13 cellular contexts compared by ENCODE assay signal in the genomic region with DNA sequence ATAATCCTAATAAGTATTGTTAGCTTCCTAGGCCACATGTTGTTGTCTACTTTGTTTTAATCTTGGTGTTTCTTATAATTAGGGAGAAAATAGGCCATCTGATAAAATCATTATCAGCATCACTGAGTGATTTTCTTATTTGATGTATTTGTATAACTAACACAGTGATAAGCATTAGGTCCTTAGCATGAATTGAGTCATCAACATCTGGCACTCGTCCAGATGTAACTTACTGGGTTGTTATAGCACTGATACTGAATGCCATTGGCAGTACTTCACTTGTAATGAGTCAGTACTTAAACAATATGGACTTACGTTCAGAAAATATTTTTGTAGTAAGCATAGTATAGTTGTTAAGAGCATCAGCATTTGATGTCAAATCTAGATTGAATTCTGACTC.
A peak's percentile ranks its signal among the peaks of the same experiment; 100 is the strongest.
DNase-seq lines count a peak whose midpoint lies in the region; ATAC-seq, FAIRE-seq and TF ChIP-seq lines count a peak whose summit lies in the region.
"Had no signal": no experiment of that assay in that cellular context is flagged by ENCODE, and none has a peak within 500 bp of the region (broad histone marks: within the 10 kb centered on the region; RNA-seq: fewer than 3 reads in every experiment).

No MANE protein-coding gene starts in this region.

- TF ChIP-seq POLR2A in H54 (IDR thresholded peaks at IDR 0.05; ENCODE audit: low read depth, low read length) (no peak), erythroblast (IDR thresholded peaks at IDR 0.05; ENCODE audit: low read length) (no peak)

- ATAC-seq in GM19455 (IDR thresholded peaks at IDR 0.05; ENCODE audit: unreplicated experiment) (no peak), HG02763 (IDR thresholded peaks at IDR 0.05; ENCODE audit: unreplicated experiment) (no peak), GM21717 (IDR thresholded peaks at IDR 0.05; ENCODE audit: unreplicated experiment) (no peak), GM18498 (IDR thresholded peaks at IDR 0.05; ENCODE audit: unreplicated experiment) (no peak)
- ATAC-seq: left cardiac atrium had no signal

- FAIRE-seq in H54 (lab: Jason Lieb, UNC) = peak; percentile 99

- no peak overlapping the region for H3K4me3 ChIP-seq in retinal pigment epithelial cell (ENCODE audit: low read length)
- H3K4me3 ChIP-seq: right lobe of liver had no signal

- no peak for TF ChIP-seq CTCF in retinal pigment epithelial cell (conservative IDR thresholded peaks at IDR 0.05; ENCODE audit: low read depth, low read length)

- DNase-seq in H54 (ENCODE audit: insufficient read length, low spot score) = peak; percentile 44
- DNase-seq in RKO (ENCODE audit: low spot score) = peak; percentile 91
- DNase-seq in erythroblast (lab: John Stamatoyannopoulos, UW) = peak; percentile 95 to 96
- peak; percentile 89 for DNase-seq in retinal pigment epithelial cell (ENCODE audit: low read depth)
- DNase-seq: activated CD8-positive, alpha-beta memory T cell treated with anti-CD3 and anti-CD28 coated beads, Interleukin-2, amount 50 U/mL, for 48 hours; cerebellar nuclear complex; left cardiac atrium; NCI-H187; right lobe of liver had no signal

Comparison
In these comparisons a context has a peak if more than half of its experiments do, and no peak if none do; other contexts are left out.
1. DNase-seq: peak in every context shown above with its lines; median percentile 96 in erythroblast; 91 in RKO; 89 in retinal pigment epithelial cell; 44 in H54.